In the genomic region with DNA sequence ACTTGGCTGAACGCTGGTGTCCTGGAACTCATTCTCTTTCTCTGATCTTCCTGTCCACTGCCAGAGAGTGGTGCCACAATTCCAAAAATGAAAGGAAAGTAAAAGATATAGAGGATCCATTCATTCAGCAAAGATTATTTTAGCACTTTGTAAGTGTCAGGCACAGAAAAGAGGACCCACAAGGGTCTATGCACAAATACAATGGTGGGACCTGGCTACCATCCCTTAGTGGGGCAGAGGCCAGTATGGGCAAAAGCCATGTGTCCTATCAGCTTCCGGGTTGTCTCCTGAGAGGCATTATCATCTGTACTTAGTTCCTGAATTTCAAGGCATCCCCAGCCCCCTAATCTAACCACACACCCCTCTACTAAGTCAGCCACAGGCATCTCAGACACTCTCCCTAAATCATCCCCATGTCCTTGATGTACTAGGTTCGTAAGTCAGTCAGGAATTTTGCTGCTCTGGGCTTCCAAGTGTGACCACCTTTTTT, we compare ENCODE assay signal across 15 cellular contexts. TPM values are rescaled to one million over a fixed set of nuclear protein-coding genes. Genes with fewer than 3 reads are reported as not detected.
DNase-seq lines count a peak whose midpoint lies in the region; ATAC-seq, FAIRE-seq and TF ChIP-seq lines count a peak whose summit lies in the region.
"Had no signal": no experiment of that assay in that cellular context is flagged by ENCODE, and none has a peak within 500 bp of the region (broad histone marks: within the 10 kb centered on the region; RNA-seq: fewer than 3 reads in every experiment).

No MANE protein-coding gene starts in this region.

- H4K20me1 ChIP-seq in astrocyte (ENCODE audit: insufficient read depth, low read length): peaks cover 2% of the 10 kb centered on the region
- H4K20me1 ChIP-seq in HepG2 (ENCODE audit: insufficient read depth, low read length): no peaks in the 10 kb centered on the region

- 5% methylated on average over 3 of the region's 3 CpGs for WGBS in HepG2 (ENCODE audit: low lambda C conversion rate)

- no peaks in the 10 kb centered on the region for H3K9me3 ChIP-seq in astrocyte (ENCODE audit: insufficient read depth, low read depth, low read length)
- H3K9me3 ChIP-seq in HepG2 (ENCODE audit: low read length): no peaks in the 10 kb centered on the region
- H3K9me3 ChIP-seq in upper lobe of right lung: no peaks in the 10 kb centered on the region
- H3K9me3 ChIP-seq in effector memory CD4-positive, alpha-beta T cell (ENCODE audit: control insufficient read depth, low read length): no peaks in the 10 kb centered on the region
- H3K9me3 ChIP-seq: heart left ventricle had no signal

- no peak overlapping the region for H3K27ac Mint-ChIP-seq in astrocyte (ENCODE audit: unreplicated experiment)

- in situ Hi-C loops in HepG2 (cut with HindIII; ENCODE audit: extremely low pct_ligation_motif_present, low pct_unique_long_range_greater_than_20kb): no loop called here

- no peak for FAIRE-seq in astrocyte (lab: Jason Lieb, UNC)
- peak; percentile 36 for FAIRE-seq in HepG2 (lab: Jason Lieb, UNC)

- no peaks in the 10 kb centered on the region for H3K27me3 ChIP-seq in astrocyte (ENCODE audit: insufficient read depth, low read length)
- no peaks in the 10 kb centered on the region for H3K27me3 ChIP-seq in HepG2 (ENCODE audit: control insufficient read depth in 1 of 2, insufficient read depth in 2 of 2, low read length in 2 of 2)
- no peaks in the 10 kb centered on the region for H3K27me3 ChIP-seq in upper lobe of right lung
- no peaks in the 10 kb centered on the region for H3K27me3 ChIP-seq in effector memory CD4-positive, alpha-beta T cell (replicated peaks; ENCODE audit: control insufficient read depth, insufficient read depth, low read length, poor library complexity, severe bottlenecking)
- H3K27me3 ChIP-seq: heart left ventricle had no signal

- TF ChIP-seq RAD21 in HepG2 (CRISPR knock-in tag; IDR thresholded peaks at IDR 0.05): no peak

- TF ChIP-seq EP300 in HepG2 (IDR thresholded peaks at IDR 0.05; ENCODE audit: low read depth in 2 of 2, low read length in 2 of 2) (no peak), HepG2 (CRISPR knock-in tag; IDR thresholded peaks at IDR 0.05; ENCODE audit: borderline replicate concordance) (no peak)

- intact Hi-C loops in cardiac septum (cut with DNase I): loop anchor here (10.0 kb wide), 2 partner anchors 63 to 247 kb away; partner anchors contain the start of gene RAB25
- intact Hi-C loops in Right ventricle myocardium inferior (cut with DNase I): no loop called here
- intact Hi-C loops in HepG2 (cut with micrococcal nuclease; ENCODE audit: unreplicated experiment): loop anchor here (10.0 kb wide), 1 partner anchor 63 kb away; the partner anchor contains the start of gene RAB25
- intact Hi-C loops in upper lobe of right lung (cut with DNase I): no loop called here

- ATAC-seq in Right ventricle myocardium inferior (no peak), HepG2 (peak; percentile 46), upper lobe of right lung (no peak)

- H3K4me2 ChIP-seq in astrocyte (ENCODE audit: low read length): no peak overlapping the region
- peak overlapping the region; percentile 84 for H3K4me2 ChIP-seq in HepG2 (ENCODE audit: low read depth, low read length)

- H2AFZ ChIP-seq in astrocyte (ENCODE audit: low read depth, low read length) (no peak overlapping the region), HepG2 (ENCODE audit: low read length) (peak overlapping the region; percentile 59)

- peaks cover 1% of the 10 kb centered on the region for H3K36me3 Mint-ChIP-seq in astrocyte (ENCODE audit: low read depth, unreplicated experiment)

- H3K27me3 Mint-ChIP-seq in astrocyte (ENCODE audit: low read depth, unreplicated experiment): peaks cover 4% of the 10 kb centered on the region

- TF ChIP-seq CTCF in astrocyte (IDR thresholded peaks at IDR 0.05; ENCODE audit: insufficient read depth, low read depth, low read length): no peak
- TF ChIP-seq CTCF in HepG2 (CRISPR knock-in tag; IDR thresholded peaks at IDR 0.05): peak; percentile 45
- TF ChIP-seq CTCF in upper lobe of right lung (IDR thresholded peaks at IDR 0.05): no peak

- POLR2A ChIA-PET in HepG2 (lab: Yijun Ruan, JAX): interaction anchor here (0.9 to 3.6 kb wide), 9 partner anchors 10 to 68 kb away, joined by 3 to 27 read pairs (median 5); partner anchors contain the start of genes ARHGEF2, KHDC4, RXFP4 and SSR2

- no peaks in the 10 kb centered on the region for H3K4me1 ChIP-seq in astrocyte (ENCODE audit: insufficient read depth, low read length)
- peaks cover 55% of the 10 kb centered on the region for H3K4me1 ChIP-seq in HepG2 (ENCODE audit: insufficient read depth, low read length)
- H3K4me1 ChIP-seq in upper lobe of right lung: peaks cover 4% of the 10 kb centered on the region
- peaks cover 10% of the 10 kb centered on the region for H3K4me1 ChIP-seq in effector memory CD4-positive, alpha-beta T cell (ENCODE audit: control insufficient read depth, insufficient read depth, low read length, poor library complexity, severe bottlenecking)

- peak; percentile 70 for DNase-seq in cardiac septum (ENCODE audit: low spot score)
- no peak for DNase-seq in Right ventricle myocardium inferior (ENCODE audit: missing footprints)
- DNase-seq in astrocyte (ENCODE audit: low read depth): peak; percentile 76
- no peak for DNase-seq in HepG2 (ENCODE audit: low spot score)
- no peak for DNase-seq in upper lobe of right lung
- DNase-seq in DMS53 (lab: John Stamatoyannopoulos, UW): no peak
- DNase-seq in activated CD8-positive, alpha-beta memory T cell treated with anti-CD3 and anti-CD28 coated beads for 24 hours: no peak
- DNase-seq in effector memory CD4-positive, alpha-beta T cell: no peak
- DNase-seq: activated CD4-positive, alpha-beta T cell treated with anti-CD3 and anti-CD28 coated beads, Interleukin-2, amount 50 U/mL, for 4 hours; activated gamma-delta T cell; heart left ventricle; mesendoderm; NCI-H1092 treated with DMSO at 0.1 percent for 48 hours; NCI-H82; SW 1271 had no signal

- H3K9ac ChIP-seq in astrocyte (ENCODE audit: low read length) (no peak overlapping the region), HepG2 (ENCODE audit: insufficient read depth, low read depth, low read length) (peak overlapping the region; percentile 44)

- H3K27ac ChIP-seq in astrocyte (ENCODE audit: low read depth, low read length): no peak overlapping the region
- H3K27ac ChIP-seq in HepG2 (ENCODE audit: extremely low read length, insufficient read depth, low read length): peak overlapping the region; percentile 48
- H3K27ac ChIP-seq in upper lobe of right lung: peak overlapping the region; percentile 80
- no peak overlapping the region for H3K27ac ChIP-seq in effector memory CD4-positive, alpha-beta T cell (ENCODE audit: insufficient read depth, low read length, poor library complexity, severe bottlenecking)
- H3K27ac ChIP-seq: heart left ventricle had no signal

- no TSS peak for BruUV-seq in HepG2 (replicated peaks; lab: Mats Ljungman, UMichigan)

- H3K79me2 ChIP-seq in astrocyte (ENCODE audit: insufficient read depth, low read length) (no peaks in the 10 kb centered on the region), HepG2 (ENCODE audit: insufficient read depth, low read length) (no peaks in the 10 kb centered on the region)

- no peak overlapping the region for H3K4me3 ChIP-seq in astrocyte (ENCODE audit: insufficient read depth, low read depth, low read length)
- H3K4me3 ChIP-seq in HepG2 (replicated peaks in 1 of 3; ENCODE audit: insufficient read depth in 1 of 3, low read depth in 2 of 3, low read length in 3 of 3): peak overlapping the region; percentile 40 to 55 (median 45)
- H3K4me3 ChIP-seq in upper lobe of right lung: peak overlapping the region; percentile 42
- no peak overlapping the region for H3K4me3 ChIP-seq in effector memory CD4-positive, alpha-beta T cell (ENCODE audit: insufficient read depth, low read depth, low read length, poor library complexity, severe bottlenecking)
- H3K4me3 ChIP-seq: heart left ventricle had no signal

- CTCF ChIA-PET in HepG2 (lab: Yijun Ruan, JAX; ENCODE audit: low intra/inter-chr PET ratio, low total read pairs): no interaction called here

- TF ChIP-seq POLR2A in HepG2 (IDR thresholded peaks at IDR 0.05; ENCODE audit: insufficient read depth in 1 of 2, low read depth in 2 of 2, low read length in 2 of 2): no peak

- H3K4me3 Mint-ChIP-seq in astrocyte (ENCODE audit: unreplicated experiment): no peak overlapping the region

- H3K36me3 ChIP-seq in astrocyte (ENCODE audit: insufficient read depth, low read length) (no peaks in the 10 kb centered on the region), HepG2 (replicated peaks in 1 of 2; ENCODE audit: control insufficient read depth in 1 of 2, insufficient read depth in 2 of 2, low read length in 2 of 2) (no peaks in the 10 kb centered on the region), upper lobe of right lung (no peaks in the 10 kb centered on the region)
- H3K36me3 ChIP-seq in effector memory CD4-positive, alpha-beta T cell (ENCODE audit: control insufficient read depth, insufficient read depth, low read length): peaks cover 1% of the 10 kb centered on the region

- H3K9me3 Mint-ChIP-seq in astrocyte (ENCODE audit: unreplicated experiment): no peaks in the 10 kb centered on the region

- H3K4me1 Mint-ChIP-seq in astrocyte (ENCODE audit: low read depth, unreplicated experiment): peaks cover 2% of the 10 kb centered on the region

RNA-seq across cellular contexts. Expression of gene SSR2, which starts 19.0 kb away (rescaled TPM):
- 81.2 TPM for total RNA-seq in cardiac septum
- total RNA-seq in Right ventricle myocardium inferior: 79.9 TPM
- 236 and 244 TPM in 2 replicates for total RNA-seq in astrocyte
- total RNA-seq in HepG2 (2016; rRNA removed; fragmentation: Illumina TruSeq; extraction: Trizol): 150 and 284 TPM in 2 replicates
- 92.7 and 103 TPM in 2 replicates for total RNA-seq in HepG2 (2016; cell fraction: cytosol; rRNA removed; fragmentation: Illumina TruSeq; extraction: Trizol; ENCODE audit: low read depth)
- total RNA-seq in HepG2 (2016; cell fraction: insoluble cytoplasmic fraction; rRNA removed; fragmentation: Illumina TruSeq; extraction: Trizol): 138 and 293 TPM in 2 replicates
- total RNA-seq in HepG2 (2016; cell fraction: membrane; rRNA removed; fragmentation: Illumina TruSeq; extraction: Trizol): 147 and 165 TPM in 2 replicates
- 188 and 211 TPM in 2 replicates for total RNA-seq in HepG2 (2016; cell fraction: nucleus; rRNA removed; fragmentation: Illumina TruSeq; extraction: Trizol)
- 442 and 461 TPM in 2 replicates for polyA plus RNA-seq in HepG2 (2011; rRNA removed)
- 664 and 870 TPM in 2 replicates for polyA plus RNA-seq in HepG2 (2011; cell fraction: cytosol; rRNA removed)
- 174 and 212 TPM in 2 replicates for polyA plus RNA-seq in HepG2 (2011; cell fraction: nucleus; rRNA removed)
- polyA plus RNA-seq in HepG2 (2012): 199 and 208 TPM in 2 replicates
- 105 and 112 TPM in 2 replicates for polyA plus RNA-seq in HepG2 (2016; cell fraction: cytosol; fragmentation: Illumina TruSeq; extraction: Trizol; ENCODE audit: low read depth)
- 153 and 154 TPM in 2 replicates for polyA plus RNA-seq in HepG2 (2016; cell fraction: insoluble cytoplasmic fraction; fragmentation: Illumina TruSeq; extraction: Trizol; ENCODE audit: low read depth)
- 145 and 154 TPM in 2 replicates for polyA plus RNA-seq in HepG2 (2016; cell fraction: membrane; fragmentation: Illumina TruSeq; extraction: Trizol; ENCODE audit: low read depth)
- polyA plus RNA-seq in HepG2 (2016; cell fraction: nucleus; fragmentation: Illumina TruSeq; extraction: Trizol; ENCODE audit: insufficient read depth, low read depth): 326 and 354 TPM in 2 replicates
- 359 and 489 TPM in 2 replicates for polyA minus RNA-seq in HepG2 (2011; rRNA and poly(A)+ RNA removed; ENCODE audit: low replicate concordance)
- 105 and 115 TPM in 2 replicates for polyA minus RNA-seq in HepG2 (2011; cell fraction: cytosol; rRNA and poly(A)+ RNA removed)
- polyA minus RNA-seq in HepG2 (2011; cell fraction: nucleus; rRNA and poly(A)+ RNA removed): 44.5 and 56.7 TPM in 2 replicates
- total RNA-seq in upper lobe of right lung: 231 TPM

RNA-seq across cellular contexts. Expression of gene ARHGEF2, which starts 23.4 kb away (rescaled TPM):
- total RNA-seq in cardiac septum (95.9 TPM), Right ventricle myocardium inferior (61.8 TPM), astrocyte (98.3 and 99.3 TPM in 2 replicates), HepG2 (2016; rRNA removed; fragmentation: Illumina TruSeq; extraction: Trizol) (15.0 and 16.1 TPM in 2 replicates), upper lobe of right lung (220 TPM)
- total RNA-seq in HepG2 (2016; cell fraction: cytosol; rRNA removed; fragmentation: Illumina TruSeq; extraction: Trizol; ENCODE audit: low read depth): 7.7 and 8.4 TPM in 2 replicates
- total RNA-seq in HepG2 (2016; cell fraction: insoluble cytoplasmic fraction; rRNA removed; fragmentation: Illumina TruSeq; extraction: Trizol): 12.9 and 18.6 TPM in 2 replicates
- 10.3 and 11.1 TPM in 2 replicates for total RNA-seq in HepG2 (2016; cell fraction: membrane; rRNA removed; fragmentation: Illumina TruSeq; extraction: Trizol)
- total RNA-seq in HepG2 (2016; cell fraction: nucleus; rRNA removed; fragmentation: Illumina TruSeq; extraction: Trizol): 13.2 and 15.5 TPM in 2 replicates
- polyA plus RNA-seq in HepG2 (2011; rRNA removed): 32.1 and 33.1 TPM in 2 replicates
- polyA plus RNA-seq in HepG2 (2011; cell fraction: cytosol; rRNA removed): 15.2 and 17.5 TPM in 2 replicates
- 104 and 108 TPM in 2 replicates for polyA plus RNA-seq in HepG2 (2011; cell fraction: nucleus; rRNA removed)
- polyA plus RNA-seq in HepG2 (2012): 28.0 and 37.8 TPM in 2 replicates
- polyA plus RNA-seq in HepG2 (2016; cell fraction: cytosol; fragmentation: Illumina TruSeq; extraction: Trizol; ENCODE audit: low read depth): 1.9 and 2.0 TPM in 2 replicates
- polyA plus RNA-seq in HepG2 (2016; cell fraction: insoluble cytoplasmic fraction; fragmentation: Illumina TruSeq; extraction: Trizol; ENCODE audit: low read depth): 13.1 and 13.4 TPM in 2 replicates
- polyA plus RNA-seq in HepG2 (2016; cell fraction: membrane; fragmentation: Illumina TruSeq; extraction: Trizol; ENCODE audit: low read depth): 3.6 and 3.8 TPM in 2 replicates
- polyA plus RNA-seq in HepG2 (2016; cell fraction: nucleus; fragmentation: Illumina TruSeq; extraction: Trizol; ENCODE audit: insufficient read depth, low read depth): 34.1 and 35.2 TPM in 2 replicates
- 54.1 and 96.8 TPM in 2 replicates for polyA minus RNA-seq in HepG2 (2011; rRNA and poly(A)+ RNA removed; ENCODE audit: low replicate concordance)
- polyA minus RNA-seq in HepG2 (2011; cell fraction: cytosol; rRNA and poly(A)+ RNA removed): 17.6 and 19.9 TPM in 2 replicates
- polyA minus RNA-seq in HepG2 (2011; cell fraction: nucleus; rRNA and poly(A)+ RNA removed): 50.0 and 65.8 TPM in 2 replicates

RNA-seq across cellular contexts. Expression of gene UBQLN4, which starts 51.9 kb away (rescaled TPM):
- total RNA-seq in cardiac septum (26.3 TPM), Right ventricle myocardium inferior (33.5 TPM), astrocyte (33.5 and 40.0 TPM in 2 replicates), HepG2 (2016; rRNA removed; fragmentation: Illumina TruSeq; extraction: Trizol) (31.5 and 33.2 TPM in 2 replicates), upper lobe of right lung (37.0 TPM)
- 20.1 and 22.6 TPM in 2 replicates for total RNA-seq in HepG2 (2016; cell fraction: cytosol; rRNA removed; fragmentation: Illumina TruSeq; extraction: Trizol; ENCODE audit: low read depth)
- 29.3 and 31.9 TPM in 2 replicates for total RNA-seq in HepG2 (2016; cell fraction: insoluble cytoplasmic fraction; rRNA removed; fragmentation: Illumina TruSeq; extraction: Trizol)
- total RNA-seq in HepG2 (2016; cell fraction: membrane; rRNA removed; fragmentation: Illumina TruSeq; extraction: Trizol): 26.2 and 29.2 TPM in 2 replicates
- 21.0 and 23.5 TPM in 2 replicates for total RNA-seq in HepG2 (2016; cell fraction: nucleus; rRNA removed; fragmentation: Illumina TruSeq; extraction: Trizol)
- polyA plus RNA-seq in HepG2 (2011; rRNA removed): 39.8 and 42.0 TPM in 2 replicates
- 29.0 and 30.8 TPM in 2 replicates for polyA plus RNA-seq in HepG2 (2011; cell fraction: cytosol; rRNA removed)
- 55.5 and 56.3 TPM in 2 replicates for polyA plus RNA-seq in HepG2 (2011; cell fraction: nucleus; rRNA removed)
- 24.3 and 30.2 TPM in 2 replicates for polyA plus RNA-seq in HepG2 (2012)
- 6.2 and 6.6 TPM in 2 replicates for polyA plus RNA-seq in HepG2 (2016; cell fraction: cytosol; fragmentation: Illumina TruSeq; extraction: Trizol; ENCODE audit: low read depth)
- polyA plus RNA-seq in HepG2 (2016; cell fraction: insoluble cytoplasmic fraction; fragmentation: Illumina TruSeq; extraction: Trizol; ENCODE audit: low read depth): 36.9 and 41.7 TPM in 2 replicates
- 19.4 and 20.1 TPM in 2 replicates for polyA plus RNA-seq in HepG2 (2016; cell fraction: membrane; fragmentation: Illumina TruSeq; extraction: Trizol; ENCODE audit: low read depth)
- 54.4 and 62.1 TPM in 2 replicates for polyA plus RNA-seq in HepG2 (2016; cell fraction: nucleus; fragmentation: Illumina TruSeq; extraction: Trizol; ENCODE audit: insufficient read depth, low read depth)
- polyA minus RNA-seq in HepG2 (2011; rRNA and poly(A)+ RNA removed; ENCODE audit: low replicate concordance): 59.1 and 110 TPM in 2 replicates
- polyA minus RNA-seq in HepG2 (2011; cell fraction: cytosol; rRNA and poly(A)+ RNA removed): 20.7 and 24.4 TPM in 2 replicates
- polyA minus RNA-seq in HepG2 (2011; cell fraction: nucleus; rRNA and poly(A)+ RNA removed): 14.0 and 20.0 TPM in 2 replicates

RNA-seq across cellular contexts. Expression of gene LAMTOR2, which starts 52.9 kb away (rescaled TPM):
- total RNA-seq in cardiac septum: 49.8 TPM
- 63.8 TPM for total RNA-seq in Right ventricle myocardium inferior
- total RNA-seq in astrocyte: 60.1 and 62.6 TPM in 2 replicates
- total RNA-seq in HepG2 (2016; rRNA removed; fragmentation: Illumina TruSeq; extraction: Trizol): 66.4 and 84.0 TPM in 2 replicates
- total RNA-seq in HepG2 (2016; cell fraction: cytosol; rRNA removed; fragmentation: Illumina TruSeq; extraction: Trizol; ENCODE audit: low read depth): 39.6 and 58.1 TPM in 2 replicates
- total RNA-seq in HepG2 (2016; cell fraction: insoluble cytoplasmic fraction; rRNA removed; fragmentation: Illumina TruSeq; extraction: Trizol): 68.2 and 78.9 TPM in 2 replicates
- total RNA-seq in HepG2 (2016; cell fraction: membrane; rRNA removed; fragmentation: Illumina TruSeq; extraction: Trizol): 45.1 and 68.3 TPM in 2 replicates
- 22.4 and 23.2 TPM in 2 replicates for total RNA-seq in HepG2 (2016; cell fraction: nucleus; rRNA removed; fragmentation: Illumina TruSeq; extraction: Trizol)
- polyA plus RNA-seq in HepG2 (2011; rRNA removed): 36.5 and 44.9 TPM in 2 replicates
- 45.1 and 65.7 TPM in 2 replicates for polyA plus RNA-seq in HepG2 (2011; cell fraction: cytosol; rRNA removed)
- 14.0 and 16.2 TPM in 2 replicates for polyA plus RNA-seq in HepG2 (2011; cell fraction: nucleus; rRNA removed)
- polyA plus RNA-seq in HepG2 (2012): 28.1 and 35.0 TPM in 2 replicates
- polyA plus RNA-seq in HepG2 (2016; cell fraction: cytosol; fragmentation: Illumina TruSeq; extraction: Trizol; ENCODE audit: low read depth): 49.1 and 78.5 TPM in 2 replicates
- polyA plus RNA-seq in HepG2 (2016; cell fraction: insoluble cytoplasmic fraction; fragmentation: Illumina TruSeq; extraction: Trizol; ENCODE audit: low read depth): 91.2 and 98.7 TPM in 2 replicates
- polyA plus RNA-seq in HepG2 (2016; cell fraction: membrane; fragmentation: Illumina TruSeq; extraction: Trizol; ENCODE audit: low read depth): 42.8 and 62.9 TPM in 2 replicates
- 45.4 and 50.6 TPM in 2 replicates for polyA plus RNA-seq in HepG2 (2016; cell fraction: nucleus; fragmentation: Illumina TruSeq; extraction: Trizol; ENCODE audit: insufficient read depth, low read depth)
- 18.1 and 65.8 TPM in 2 replicates for polyA minus RNA-seq in HepG2 (2011; rRNA and poly(A)+ RNA removed; ENCODE audit: low replicate concordance)
- 8.4 and 8.6 TPM in 2 replicates for polyA minus RNA-seq in HepG2 (2011; cell fraction: cytosol; rRNA and poly(A)+ RNA removed)
- polyA minus RNA-seq in HepG2 (2011; cell fraction: nucleus; rRNA and poly(A)+ RNA removed): 6.3 and 9.4 TPM in 2 replicates
- 49.7 TPM for total RNA-seq in upper lobe of right lung

RNA-seq across cellular contexts. Expression of gene RAB25, which starts 59.2 kb away (rescaled TPM):
- total RNA-seq in cardiac septum (not detected), Right ventricle myocardium inferior (not detected), astrocyte (0.99 and 3.1 TPM in 2 replicates), HepG2 (2016; rRNA removed; fragmentation: Illumina TruSeq; extraction: Trizol) (0.20 TPM in 1 of 2 replicates, not detected in the other), upper lobe of right lung (62.0 TPM)
- total RNA-seq in HepG2 (2016; cell fraction: cytosol; rRNA removed; fragmentation: Illumina TruSeq; extraction: Trizol; ENCODE audit: low read depth): not detected in 2 replicates
- total RNA-seq in HepG2 (2016; cell fraction: insoluble cytoplasmic fraction; rRNA removed; fragmentation: Illumina TruSeq; extraction: Trizol): 0.17 TPM in 1 of 2 replicates, not detected in the other
- total RNA-seq in HepG2 (2016; cell fraction: membrane; rRNA removed; fragmentation: Illumina TruSeq; extraction: Trizol): 0.17 TPM in 1 of 2 replicates, not detected in the other
- total RNA-seq in HepG2 (2016; cell fraction: nucleus; rRNA removed; fragmentation: Illumina TruSeq; extraction: Trizol): not detected in 2 replicates
- polyA plus RNA-seq in HepG2 (2011; rRNA removed): 0.12 and 0.22 TPM in 2 replicates
- 0.12 and 0.21 TPM in 2 replicates for polyA plus RNA-seq in HepG2 (2011; cell fraction: cytosol; rRNA removed)
- polyA plus RNA-seq in HepG2 (2011; cell fraction: nucleus; rRNA removed): 0.33 and 0.37 TPM in 2 replicates
- 0.33 and 0.34 TPM in 2 replicates for polyA plus RNA-seq in HepG2 (2012)
- polyA plus RNA-seq in HepG2 (2016; cell fraction: cytosol; fragmentation: Illumina TruSeq; extraction: Trizol; ENCODE audit: low read depth): not detected in 2 replicates
- not detected in 2 replicates for polyA plus RNA-seq in HepG2 (2016; cell fraction: insoluble cytoplasmic fraction; fragmentation: Illumina TruSeq; extraction: Trizol; ENCODE audit: low read depth)
- polyA plus RNA-seq in HepG2 (2016; cell fraction: membrane; fragmentation: Illumina TruSeq; extraction: Trizol; ENCODE audit: low read depth): not detected in 2 replicates
- polyA plus RNA-seq in HepG2 (2016; cell fraction: nucleus; fragmentation: Illumina TruSeq; extraction: Trizol; ENCODE audit: insufficient read depth, low read depth): not detected in 2 replicates
- not detected in 2 replicates for polyA minus RNA-seq in HepG2 (2011; rRNA and poly(A)+ RNA removed; ENCODE audit: low replicate concordance)
- not detected in 2 replicates for polyA minus RNA-seq in HepG2 (2011; cell fraction: cytosol; rRNA and poly(A)+ RNA removed)
- not detected in 2 replicates for polyA minus RNA-seq in HepG2 (2011; cell fraction: nucleus; rRNA and poly(A)+ RNA removed)
- total RNA-seq: heart left ventricle had no signal

Comparison
In these comparisons a context has a peak if more than half of its experiments do, and no peak if none do; other contexts are left out.
1. DNase-seq: peak in cardiac septum (single experiment) and astrocyte (single experiment); none in Right ventricle myocardium inferior (single experiment), HepG2 (single experiment), upper lobe of right lung (single experiment), DMS53 (single experiment), activated CD8-positive, alpha-beta memory T cell treated with anti-CD3 and anti-CD28 coated beads for 24 hours (single experiment) and effector memory CD4-positive, alpha-beta T cell (0 of 3).
2. intact Hi-C loops: an anchor here in cardiac septum (10.0 kb wide) and HepG2 (10.0 kb wide); none called in Right ventricle myocardium inferior and upper lobe of right lung.
3. H3K27ac ChIP-seq: peak in HepG2 (single experiment) and upper lobe of right lung (single experiment); none in astrocyte (single experiment) and effector memory CD4-positive, alpha-beta T cell (single experiment).
4. H3K4me3 ChIP-seq: peak in HepG2 (3 of 3) and upper lobe of right lung (single experiment); none in astrocyte (single experiment) and effector memory CD4-positive, alpha-beta T cell (single experiment).